Comparison of ENCODE assay signal across 1 cellular context in genomic region chr17:38613981-38614779, GRCh38.
TF ChIP-seq lines count a peak whose summit lies in the region.

No MANE protein-coding gene starts in this region.

TF ChIP-seq in HepG2, 621 proteins besides CTCF, POLR2A, EP300 and RAD21 (continued from another document and continues in another):
- TF ChIP-seq ZNF280B (CRISPR knock-in tag; IDR thresholded peaks at IDR 0.05; ENCODE audit: borderline replicate concordance) (no peak), ZNF569 (CRISPR knock-in tag; IDR thresholded peaks at IDR 0.05; ENCODE audit: borderline replicate concordance) (peak; percentile 73; the same call in 1 of the 2 replicates), ZNF607 (CRISPR knock-in tag; IDR thresholded peaks at IDR 0.05; ENCODE audit: borderline replicate concordance) (peak; percentile 99), CENPBD1 (CRISPR knock-in tag; IDR thresholded peaks at IDR 0.05; ENCODE audit: borderline replicate concordance, low read depth) (0 out of 2 replicates have a peak, but pooled peaks have one; percentile 68), PHF21A (CRISPR knock-in tag; IDR thresholded peaks at IDR 0.05) (peak; percentile 100), BHLHE40 (IDR thresholded peaks at IDR 0.05; ENCODE audit: low read length) (peak; percentile 52; the same call in 1 of the 2 replicates), MEIS1 (CRISPR knock-in tag; IDR thresholded peaks at IDR 0.05; ENCODE audit: borderline replicate concordance) (peak; percentile 87; the same call in 1 of the 2 replicates), SPEN (CRISPR knock-in tag; IDR thresholded peaks at IDR 0.05; ENCODE audit: low read depth) (peak; percentile 81), NONO (IDR thresholded peaks at IDR 0.05) (peak; percentile 90; the same call in 1 of the 2 replicates), NONO (CRISPR knock-in tag; conservative IDR thresholded peaks at IDR 0.05) (peak; percentile 97), KDM2A (CRISPR knock-in tag; IDR thresholded peaks at IDR 0.05; ENCODE audit: borderline replicate concordance, low read depth) (peak; percentile 62; the same call in 1 of the 2 replicates), IRF1 (CRISPR knock-in tag; IDR thresholded peaks at IDR 0.05; ENCODE audit: low read depth) (no peak), CEBPB (IDR thresholded peaks at IDR 0.05; ENCODE audit: borderline replicate concordance, low read depth, low read length) (peak; percentile 86), TBL1XR1 (IDR thresholded peaks at IDR 0.05; ENCODE audit: borderline replicate concordance, low read length, partially characterized antibody) (no peak), DNMT1 (CRISPR knock-in tag; IDR thresholded peaks at IDR 0.05) (0 out of 2 replicates have a peak, but pooled peaks have one; percentile 19), NR1H2 (CRISPR knock-in tag; IDR thresholded peaks at IDR 0.05; ENCODE audit: borderline replicate concordance, low read depth) (no peak), ZNF367 (CRISPR knock-in tag; IDR thresholded peaks at IDR 0.05; ENCODE audit: borderline replicate concordance) (no peak), RNF2 (conservative IDR thresholded peaks at IDR 0.05; ENCODE audit: low read depth) (peak; percentile 49), JUNB (CRISPR knock-in tag; IDR thresholded peaks at IDR 0.05; ENCODE audit: borderline replicate concordance) (peak; percentile 91), ZBTB8A (CRISPR knock-in tag; IDR thresholded peaks at IDR 0.05; ENCODE audit: borderline replicate concordance, low read depth) (no peak), CBX5 (CRISPR knock-in tag; IDR thresholded peaks at IDR 0.05; ENCODE audit: borderline replicate concordance) (peak; percentile 91; the same call in 1 of the 2 replicates), ZNF788 (CRISPR knock-in tag; IDR thresholded peaks at IDR 0.05; ENCODE audit: borderline replicate concordance) (peak; percentile 97; the same call in 1 of the 2 replicates), MNT (IDR thresholded peaks at IDR 0.05) (peak; percentile 67), ZNF276 (CRISPR knock-in tag; IDR thresholded peaks at IDR 0.05; ENCODE audit: low read depth) (no peak), ZNF737 (CRISPR knock-in tag; IDR thresholded peaks at IDR 0.05; ENCODE audit: borderline replicate concordance) (no peak), KLF13 (CRISPR knock-in tag; IDR thresholded peaks at IDR 0.05) (no peak), ARHGAP35 (CRISPR knock-in tag; IDR thresholded peaks at IDR 0.05; ENCODE audit: borderline replicate concordance) (0 out of 2 replicates have a peak, but pooled peaks have one; percentile 12), ZNF557 (CRISPR knock-in tag; IDR thresholded peaks at IDR 0.05) (peak; percentile 98), MTF2 (CRISPR knock-in tag; IDR thresholded peaks at IDR 0.05; ENCODE audit: borderline replicate concordance) (no peak), FOXO1 (CRISPR knock-in tag; IDR thresholded peaks at IDR 0.05) (peak; percentile 100), ZNF878 (CRISPR knock-in tag; IDR thresholded peaks at IDR 0.05) (0 out of 2 replicates have a peak, but pooled peaks have one; percentile 26), ZMYM3 (CRISPR knock-in tag; IDR thresholded peaks at IDR 0.05) (peak; percentile 98), MYC (CRISPR knock-in tag; IDR thresholded peaks at IDR 0.05; ENCODE audit: borderline replicate concordance) (peak; percentile 77; the same call in 1 of the 2 replicates), PLSCR1 (CRISPR knock-in tag; IDR thresholded peaks at IDR 0.05; ENCODE audit: borderline replicate concordance) (no peak; the same call in 1 of the 2 replicates), FOXM1 (CRISPR knock-in tag; IDR thresholded peaks at IDR 0.05) (no peak), SIX4 (CRISPR knock-in tag; IDR thresholded peaks at IDR 0.05) (peak; percentile 98), KLF15 (CRISPR knock-in tag; IDR thresholded peaks at IDR 0.05; ENCODE audit: borderline replicate concordance) (no peak; the same call in 1 of the 2 replicates), ELF3 (CRISPR knock-in tag; IDR thresholded peaks at IDR 0.05) (peak; percentile 99), PRDM4 (CRISPR knock-in tag; IDR thresholded peaks at IDR 0.05; ENCODE audit: borderline replicate concordance) (no peak), TMF1 (CRISPR knock-in tag; IDR thresholded peaks at IDR 0.05; ENCODE audit: low read depth) (no peak), ZNF350 (CRISPR knock-in tag; IDR thresholded peaks at IDR 0.05; ENCODE audit: borderline replicate concordance, low read depth) (peak; percentile 93), FIP1L1 (IDR thresholded peaks at IDR 0.05; ENCODE audit: borderline replicate concordance, insufficient read depth, low read depth, low read length) (no peak), DZIP1 (CRISPR knock-in tag; IDR thresholded peaks at IDR 0.05) (no peak; the same call in 1 of the 2 replicates), SP1 (IDR thresholded peaks at IDR 0.05) (no peak; the same call in 1 of the 2 replicates), SP1 (CRISPR knock-in tag; IDR thresholded peaks at IDR 0.05) (no peak; the same call in 1 of the 2 replicates), RBAK (CRISPR knock-in tag; IDR thresholded peaks at IDR 0.05) (peak; percentile 78; the same call in 1 of the 2 replicates), ZNF891 (CRISPR knock-in tag; IDR thresholded peaks at IDR 0.05) (peak; percentile 53; the same call in 1 of the 2 replicates), ZNF687 (CRISPR knock-in tag; IDR thresholded peaks at IDR 0.05) (peak; percentile 96), ZMYM2 (CRISPR knock-in tag; IDR thresholded peaks at IDR 0.05) (peak; percentile 69; the same call in 1 of the 2 replicates), ZNF180 (CRISPR knock-in tag; IDR thresholded peaks at IDR 0.05; ENCODE audit: borderline replicate concordance, low read depth) (no peak), KLF16 (CRISPR knock-in tag; IDR thresholded peaks at IDR 0.05) (peak; percentile 16 to 91; a peak in 3 of 4 replicates), ZNF761 (CRISPR knock-in tag; conservative IDR thresholded peaks at IDR 0.05) (peak; percentile 91; the same call in 1 of the 2 replicates)
